Comparison of ENCODE assay signal across 8 cellular contexts in genomic region chr10:29482591-29483421, GRCh38.
DNase-seq lines count a peak whose midpoint lies in the region; ATAC-seq and TF ChIP-seq lines count a peak whose summit lies in the region.

No MANE protein-coding gene starts in this region.

- no peaks in the 10 kb centered on the region for H3K27me3 ChIP-seq in Caco-2 (replicated peaks; ENCODE audit: control insufficient read depth, insufficient read depth, low read length)

- no peaks in the 10 kb centered on the region for H3K9me3 Mint-ChIP-seq in Caco-2 (ENCODE audit: unreplicated experiment)
- no peaks in the 10 kb centered on the region for H3K9me3 Mint-ChIP-seq in HFFc6
- H3K9me3 Mint-ChIP-seq in activated CD4-positive, alpha-beta memory T cell treated with anti-CD3 and anti-CD28 coated beads for 36 hours: no peaks in the 10 kb centered on the region
- no peaks in the 10 kb centered on the region for H3K9me3 Mint-ChIP-seq in stimulated activated naive CD8-positive, alpha-beta T cell treated with anti-CD3 and anti-CD28 coated beads, Interleukin-15, Interleukin-2, amounts not matched to agents 100 ng/mL and 50 ng/mL, for 24 hours

- CTCF ChIA-PET in Caco-2 (lab: Charles Lee): interaction anchor here (0.8 to 1.2 kb wide), 3 partner anchors 14 to 104 kb away, joined by 3 read pairs; no protein-coding TSS in a partner anchor
- CTCF ChIA-PET in activated CD4-positive, alpha-beta memory T cell treated with anti-CD3 and anti-CD28 coated beads for 36 hours (lab: Charles Lee): interaction anchor here (0.7 to 2.5 kb wide), 9 partner anchors 7 to 94 kb away, joined by 3 to 23 read pairs (median 4); no protein-coding TSS in a partner anchor

- H3K27ac Mint-ChIP-seq in Caco-2 (ENCODE audit: unreplicated experiment) (peak overlapping the region; percentile 45), HFFc6 (peak overlapping the region; percentile 73)
- H3K27ac Mint-ChIP-seq in activated CD4-positive, alpha-beta memory T cell treated with anti-CD3 and anti-CD28 coated beads for 36 hours: peak overlapping the region; percentile 68
- peak overlapping the region; percentile 85 for H3K27ac Mint-ChIP-seq in stimulated activated naive CD8-positive, alpha-beta T cell treated with anti-CD3 and anti-CD28 coated beads, Interleukin-15, Interleukin-2, amounts not matched to agents 100 ng/mL and 50 ng/mL, for 24 hours

- H3K27me3 Mint-ChIP-seq in Caco-2 (ENCODE audit: insufficient read depth, unreplicated experiment): no peaks in the 10 kb centered on the region
- no peaks in the 10 kb centered on the region for H3K27me3 Mint-ChIP-seq in HFFc6 (ENCODE audit: insufficient read depth)
- no peaks in the 10 kb centered on the region for H3K27me3 Mint-ChIP-seq in activated CD4-positive, alpha-beta memory T cell treated with anti-CD3 and anti-CD28 coated beads for 36 hours
- no peaks in the 10 kb centered on the region for H3K27me3 Mint-ChIP-seq in stimulated activated naive CD8-positive, alpha-beta T cell treated with anti-CD3 and anti-CD28 coated beads, Interleukin-15, Interleukin-2, amounts not matched to agents 100 ng/mL and 50 ng/mL, for 24 hours

- DNase-seq in Caco-2: peak in 1 of 2 experiments; percentile 18
- DNase-seq in HFFc6: peak; percentile 49
- DNase-seq in activated CD4-positive, alpha-beta memory T cell treated with anti-CD3 and anti-CD28 coated beads for 36 hours: peak; percentile 68
- peak; percentile 67 for DNase-seq in hepatic stellate cell (ENCODE audit: low spot score)
- no peak for DNase-seq in DMS53 (lab: John Stamatoyannopoulos, UW)
- no peak for DNase-seq in NCI-H446 treated with DMSO at 0.1 percent for 48 hours (lab: John Stamatoyannopoulos, UW)

- H3K4me3 Mint-ChIP-seq in Caco-2 (ENCODE audit: unreplicated experiment) (no peak overlapping the region), HFFc6 (peak overlapping the region; percentile 51; the same call in 1 of the 2 replicates)
- no peak overlapping the region for H3K4me3 Mint-ChIP-seq in activated CD4-positive, alpha-beta memory T cell treated with anti-CD3 and anti-CD28 coated beads for 36 hours
- peak overlapping the region; percentile 11 for H3K4me3 Mint-ChIP-seq in stimulated activated naive CD8-positive, alpha-beta T cell treated with anti-CD3 and anti-CD28 coated beads, Interleukin-15, Interleukin-2, amounts not matched to agents 100 ng/mL and 50 ng/mL, for 24 hours

- H3K36me3 ChIP-seq in Caco-2 (ENCODE audit: control insufficient read depth, insufficient read depth, low read length): peaks cover 6% of the 10 kb centered on the region

- TF ChIP-seq CTCF in Caco-2 (IDR thresholded peaks at IDR 0.05; ENCODE audit: insufficient read depth in 1 of 2, low read depth in 1 of 2, low read length in 1 of 2, severe bottlenecking in 1 of 2, unreplicated experiment in 1 of 2) (peak in 1 of 2 experiments; percentile 21), HFFc6 (IDR thresholded peaks at IDR 0.05) (peak; percentile 36; the same call in 1 of the 2 replicates)

- no peaks in the 10 kb centered on the region for H3K9me3 ChIP-seq in Caco-2

- no TSS peak for BruUV-seq in Caco-2 (replicated peaks; lab: Mats Ljungman, UMichigan)

- ATAC-seq in HG02571 (IDR thresholded peaks at IDR 0.05; ENCODE audit: unreplicated experiment): no peak

- H3K4me1 Mint-ChIP-seq in Caco-2 (ENCODE audit: low read depth, unreplicated experiment) (no peaks in the 10 kb centered on the region), HFFc6 (ENCODE audit: low read depth) (peaks cover 15% of the 10 kb centered on the region)
- peaks cover 36% of the 10 kb centered on the region for H3K4me1 Mint-ChIP-seq in activated CD4-positive, alpha-beta memory T cell treated with anti-CD3 and anti-CD28 coated beads for 36 hours (ENCODE audit: low read depth)
- H3K4me1 Mint-ChIP-seq in stimulated activated naive CD8-positive, alpha-beta T cell treated with anti-CD3 and anti-CD28 coated beads, Interleukin-15, Interleukin-2, amounts not matched to agents 100 ng/mL and 50 ng/mL, for 24 hours (ENCODE audit: low read depth): peaks cover 58% of the 10 kb centered on the region

- H3K36me3 Mint-ChIP-seq in Caco-2 (ENCODE audit: insufficient read depth, unreplicated experiment) (peaks cover 90% of the 10 kb centered on the region), HFFc6 (ENCODE audit: low read depth) (no peaks in the 10 kb centered on the region)
- H3K36me3 Mint-ChIP-seq in activated CD4-positive, alpha-beta memory T cell treated with anti-CD3 and anti-CD28 coated beads for 36 hours: peaks cover 15% of the 10 kb centered on the region
- peaks cover 32% of the 10 kb centered on the region for H3K36me3 Mint-ChIP-seq in stimulated activated naive CD8-positive, alpha-beta T cell treated with anti-CD3 and anti-CD28 coated beads, Interleukin-15, Interleukin-2, amounts not matched to agents 100 ng/mL and 50 ng/mL, for 24 hours (ENCODE audit: low read depth)

- POLR2A ChIA-PET in Caco-2 (lab: Charles Lee): no interaction called here
- POLR2A ChIA-PET in activated CD4-positive, alpha-beta memory T cell treated with anti-CD3 and anti-CD28 coated beads for 36 hours (lab: Charles Lee): interaction anchor here (0.7 kb wide), 1 partner anchor 101 kb away, joined by 3 read pairs; no protein-coding TSS in a partner anchor

- H3K4me3 ChIP-seq in Caco-2 (ENCODE audit: low read depth, low read length): no peak overlapping the region

- intact Hi-C loops in Caco-2 (cut with micrococcal nuclease; ENCODE audit: unreplicated experiment): no loop called here
- intact Hi-C loops in activated CD4-positive, alpha-beta memory T cell treated with anti-CD3 and anti-CD28 coated beads for 36 hours (cut with micrococcal nuclease): no loop called here

- no peaks in the 10 kb centered on the region for H3K4me1 ChIP-seq in Caco-2

Comparison
In these comparisons a context has a peak if more than half of its experiments do, and no peak if none do; other contexts are left out.
1. DNase-seq: peak in HFFc6 (single experiment), activated CD4-positive, alpha-beta memory T cell treated with anti-CD3 and anti-CD28 coated beads for 36 hours (single experiment) and hepatic stellate cell (single experiment); none in DMS53 (single experiment) and NCI-H446 treated with DMSO at 0.1 percent for 48 hours (single experiment).
2. H3K4me3 Mint-ChIP-seq: peak in HFFc6 (single experiment) and stimulated activated naive CD8-positive, alpha-beta T cell treated with anti-CD3 and anti-CD28 coated beads, Interleukin-15, Interleukin-2, amounts not matched to agents 100 ng/mL and 50 ng/mL, for 24 hours (single experiment); none in Caco-2 (single experiment) and activated CD4-positive, alpha-beta memory T cell treated with anti-CD3 and anti-CD28 coated beads for 36 hours (single experiment).
3. Peak in every context shown above with its lines, with median percentiles within 50 percentile points of each other: H3K27ac Mint-ChIP-seq.